Comparison of ENCODE assay signal across 19 cellular contexts in genomic region chr16:3026609-3027487, GRCh38. TPM values are rescaled to one million over a fixed set of nuclear protein-coding genes. Genes with fewer than 3 reads are reported as not detected.
DNase-seq lines count a peak whose midpoint lies in the region; ATAC-seq and TF ChIP-seq lines count a peak whose summit lies in the region.
"Had no signal": no experiment of that assay in that cellular context is flagged by ENCODE, and none has a peak within 500 bp of the region (broad histone marks: within the 10 kb centered on the region; RNA-seq: fewer than 3 reads in every experiment).

No MANE protein-coding gene starts in this region.

- intact Hi-C loops in left ventricle myocardium superior (cut with micrococcal nuclease) (no loop called here), Right ventricle myocardium inferior (cut with DNase I) (no loop called here)

- peaks cover 35% of the 10 kb centered on the region for H3K4me1 Mint-ChIP-seq in WTC11
- peaks cover 26% of the 10 kb centered on the region for H3K4me1 Mint-ChIP-seq in nephron

- H3K27me3 Mint-ChIP-seq in WTC11 (ENCODE audit: low read depth) = no peaks in the 10 kb centered on the region
- H3K27me3 Mint-ChIP-seq in nephron (ENCODE audit: low read depth) = peaks cover 19% of the 10 kb centered on the region

- in situ Hi-C loops in GM13977 (cut with MboI; ENCODE audit: low pct_unique_long_range_greater_than_20kb, low sequenced_read_pairs, unreplicated experiment) = no loop called here

- CTCF ChIA-PET in WTC11 (lab: Charles Lee) = interaction anchor here (0.6 to 9.8 kb wide), 16 partner anchors 6 to 305 kb away, joined by 3 to 355 read pairs (median 18); partner anchors contain the start of genes BICDL2, CLDN6, CLDN9 and HCFC1R1

- H3K9me3 Mint-ChIP-seq in WTC11 = no peaks in the 10 kb centered on the region
- no peaks in the 10 kb centered on the region for H3K9me3 Mint-ChIP-seq in nephron
- H3K9me3 Mint-ChIP-seq: GM23338 had no signal

- no peak for ATAC-seq in left ventricle myocardium superior
- no peak for ATAC-seq in Right ventricle myocardium inferior
- ATAC-seq in WTC11 = no peak
- no peak for ATAC-seq in HG02642 (IDR thresholded peaks at IDR 0.05; ENCODE audit: poor library complexity, unreplicated experiment)

- H3K36me3 Mint-ChIP-seq in WTC11 = peaks cover 23% of the 10 kb centered on the region
- H3K36me3 Mint-ChIP-seq in nephron (ENCODE audit: low read depth) = peaks cover 12% of the 10 kb centered on the region

- no peak overlapping the region for H3K27ac Mint-ChIP-seq in WTC11
- no peak overlapping the region for H3K27ac Mint-ChIP-seq in nephron
- H3K27ac Mint-ChIP-seq: GM23338 had no signal

- no peak for TF ChIP-seq CTCF in WTC11 (IDR thresholded peaks at IDR 0.05)
- no peak for TF ChIP-seq CTCF in nephron (IDR thresholded peaks at IDR 0.05; ENCODE audit: unreplicated experiment in 3 of 3)
- TF ChIP-seq CTCF in GM13977 (IDR thresholded peaks at IDR 0.05; ENCODE audit: extremely low read depth, insufficient read depth, missing control alignments) = no peak

- POLR2A ChIA-PET in WTC11 (lab: Charles Lee) = interaction anchor here (0.7 to 17.1 kb wide), 10 partner anchors 8 to 1512 kb away, joined by 3 to 502 read pairs (median 6); partner anchors contain the start of genes CLDN6, CLDN9 and TNFRSF12A

- DNase-seq in left ventricle myocardium superior (peak; percentile 13), Right ventricle myocardium inferior (ENCODE audit: missing footprints) (no peak), WTC11 (ENCODE audit: low spot score) (peak; percentile 18), SIG-M5 treated with dmso at 0.1 percent for 504 hours (lab: John Stamatoyannopoulos, UW; ENCODE audit: unreplicated experiment) (no peak), GM13977 (ENCODE audit: low spot score) (no peak), HCEC 1CT (no peak)
- DNase-seq: DMS79 treated with DMSO at 0.1 percent for 48 hours, GDM1, Karpas-422, MM.1S, NCI-H1105 treated with DMSO at 0.1 percent for 48 hours, NCI-H187, NCI-H446 treated with DMSO at 0.1 percent for 48 hours, SIG-M5 had no signal

- H3K4me3 Mint-ChIP-seq in WTC11 (no peak overlapping the region), nephron (peak overlapping the region in 2 of 3 experiments; percentile 71 to 73)

TF ChIP-seq in WTC11, 78 proteins besides CTCF, POLR2A, EP300 and RAD21:
- TF ChIP-seq ZNF219 (CRISPR knock-in tag; IDR thresholded peaks at IDR 0.05; ENCODE audit: borderline replicate concordance) (no peak), ZNF532 (CRISPR knock-in tag; IDR thresholded peaks at IDR 0.05; ENCODE audit: borderline replicate concordance) (no peak), ZBTB43 (CRISPR knock-in tag; IDR thresholded peaks at IDR 0.05) (no peak)

RNA-seq across cellular contexts. Expression of gene THOC6, which starts 3.0 kb away (rescaled TPM):
- 11.3 TPM for total RNA-seq in left ventricle myocardium superior
- total RNA-seq in Right ventricle myocardium inferior = 12.9 TPM
- total RNA-seq in WTC11 (2021) = 76.5 to 94.2 TPM (median 88.7 TPM) in 3 replicates

RNA-seq across cellular contexts. Expression of gene HCFC1R1, which starts 3.1 kb away (rescaled TPM):
- 61.1 TPM for total RNA-seq in left ventricle myocardium superior
- 68.6 TPM for total RNA-seq in Right ventricle myocardium inferior
- 76.0 to 84.0 TPM (median 83.2 TPM) in 3 replicates for total RNA-seq in WTC11 (2021)

RNA-seq across cellular contexts. Expression of gene TNFRSF12A, which starts 6.7 kb away (rescaled TPM):
- total RNA-seq in left ventricle myocardium superior (17.7 TPM), Right ventricle myocardium inferior (42.8 TPM), WTC11 (2021) (78.9 to 87.0 TPM (median 79.5 TPM) in 3 replicates)

RNA-seq across cellular contexts. Expression of gene CLDN6, which starts 8.9 kb away (rescaled TPM):
- total RNA-seq in left ventricle myocardium superior (not detected), Right ventricle myocardium inferior (not detected), WTC11 (2021) (746 to 778 TPM (median 775 TPM) in 3 replicates)
- total RNA-seq: Peyer's patch had no signal

RNA-seq across cellular contexts. Expression of gene BICDL2, which starts 9.9 kb away (rescaled TPM):
- total RNA-seq in left ventricle myocardium superior = not detected
- total RNA-seq in Right ventricle myocardium inferior = not detected
- total RNA-seq in WTC11 (2021) = 27.3 to 28.5 TPM (median 28.2 TPM) in 3 replicates
- total RNA-seq: A172 had no signal

Comparison
In these comparisons a context has a peak if more than half of its experiments do, and no peak if none do; other contexts are left out.
1. DNase-seq: peak in left ventricle myocardium superior (single experiment) and WTC11 (single experiment); none in Right ventricle myocardium inferior (single experiment), SIG-M5 treated with dmso at 0.1 percent for 504 hours (single experiment), GM13977 (single experiment) and HCEC 1CT (single experiment).